8 cellular contexts compared by ENCODE assay signal in the genomic region with DNA sequence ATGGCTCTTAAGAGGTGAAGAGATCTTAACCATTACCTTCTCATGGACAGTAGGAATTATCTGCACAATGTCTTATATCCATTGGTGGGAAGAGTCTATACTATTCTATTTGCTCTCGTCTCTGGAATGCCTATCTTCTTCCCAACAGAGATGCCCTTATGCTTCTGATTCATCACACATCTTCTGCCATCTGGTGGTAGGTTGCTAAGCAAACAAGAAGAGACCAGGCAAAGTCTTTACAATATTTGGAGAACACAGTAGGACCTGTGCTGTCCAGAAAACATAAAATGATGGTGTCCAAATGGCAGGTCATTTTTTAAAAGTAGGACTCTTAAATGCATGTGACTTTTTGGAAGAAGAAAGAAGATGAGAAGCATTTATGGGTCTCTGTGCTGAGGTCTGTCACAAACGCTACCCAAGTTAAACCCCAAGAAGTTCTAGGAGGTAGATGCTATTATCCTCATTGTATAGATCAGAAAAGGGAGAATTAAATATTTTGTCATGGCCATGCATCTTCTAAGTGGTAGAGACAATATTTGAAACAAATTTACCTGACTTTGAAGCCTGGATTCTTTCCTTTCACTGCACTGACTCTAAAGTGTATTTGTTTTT.
DNase-seq lines count a peak whose midpoint lies in the region; ATAC-seq, FAIRE-seq and TF ChIP-seq lines count a peak whose summit lies in the region.

No MANE protein-coding gene starts in this region.

- no peak overlapping the region for H2AFZ ChIP-seq in GM12878 (ENCODE audit: control insufficient read depth, low read depth, low read length)

- intact Hi-C loops in GM12878 (cut with micrococcal nuclease; ENCODE audit: unreplicated experiment): loop anchor here (1.0 kb wide), 1 partner anchor 88 kb away; no protein-coding TSS in a partner anchor
- intact Hi-C loops in CD8-positive, alpha-beta T cell (cut with DNase I, micrococcal nuclease): no loop called here

- SMC1A ChIA-PET in GM12878 (lab: Charles Lee; ENCODE audit: uncharacterized antibody, unreplicated experiment): no interaction called here

- no peaks in the 10 kb centered on the region for H3K36me3 Mint-ChIP-seq in activated naive CD8-positive, alpha-beta T cell treated with anti-CD3 and anti-CD28 coated beads, Interleukin-2, amount 50 U/mL, for 24 hours (ENCODE audit: low read depth)
- H3K36me3 Mint-ChIP-seq in CD8-positive, alpha-beta T cell: no peaks in the 10 kb centered on the region

- TF ChIP-seq POLR2A in GM12878 (IDR thresholded peaks at IDR 0.05; ENCODE audit: low read depth, low read length): no peak

- no peak overlapping the region for H3K9ac ChIP-seq in GM12878 (ENCODE audit: control insufficient read depth, insufficient read depth, low read length)

- CTCF ChIA-PET in GM12878 (lab: Yijun Ruan, JAX): interaction anchor here (1.0 kb wide), 1 partner anchor 69 kb away, joined by 5 read pairs; no protein-coding TSS in a partner anchor
- CTCF ChIA-PET in CD8-positive, alpha-beta T cell (lab: Charles Lee): no interaction called here

- H3K79me2 ChIP-seq in GM12878 (ENCODE audit: control insufficient read depth, insufficient read depth, low read length): no peaks in the 10 kb centered on the region

- no peaks in the 10 kb centered on the region for H3K36me3 ChIP-seq in GM12878 (ENCODE audit: control insufficient read depth in 2 of 2, insufficient read depth in 2 of 2, low read length in 1 of 2)
- H3K36me3 ChIP-seq in CD8-positive, alpha-beta T cell (ENCODE audit: insufficient read depth, low read length): no peaks in the 10 kb centered on the region

- no peaks in the 10 kb centered on the region for H3K4me1 ChIP-seq in GM12878 (ENCODE audit: control insufficient read depth, insufficient read depth, low read length)
- H3K4me1 ChIP-seq in CD8-positive, alpha-beta T cell (ENCODE audit: insufficient read depth, low read length): no peaks in the 10 kb centered on the region

- FAIRE-seq in GM12878 (lab: Jason Lieb, UNC): no peak

- ATAC-seq in GM18870 (IDR thresholded peaks at IDR 0.05; ENCODE audit: unreplicated experiment): peak; percentile 48
- ATAC-seq in GM12878: peak; percentile 82
- ATAC-seq in activated naive CD8-positive, alpha-beta T cell treated with anti-CD3 and anti-CD28 coated beads, Interleukin-2, amount 50 U/mL, for 24 hours: no peak
- ATAC-seq in CD8-positive, alpha-beta T cell: no peak

- H3K4me1 Mint-ChIP-seq in activated naive CD8-positive, alpha-beta T cell treated with anti-CD3 and anti-CD28 coated beads, Interleukin-2, amount 50 U/mL, for 24 hours: no peaks in the 10 kb centered on the region
- H3K4me1 Mint-ChIP-seq in CD8-positive, alpha-beta T cell (ENCODE audit: low read depth): no peaks in the 10 kb centered on the region

- H3K4me3 Mint-ChIP-seq in activated naive CD8-positive, alpha-beta T cell treated with anti-CD3 and anti-CD28 coated beads, Interleukin-2, amount 50 U/mL, for 24 hours: no peak overlapping the region
- no peak overlapping the region for H3K4me3 Mint-ChIP-seq in CD8-positive, alpha-beta T cell

- in situ Hi-C loops in GM12878 (cut with MboI): no loop called here

- no peaks in the 10 kb centered on the region for H4K20me1 ChIP-seq in GM12878 (ENCODE audit: control insufficient read depth, insufficient read depth)

- RAD21 ChIA-PET in GM12878 (lab: Charles Lee; ENCODE audit: unreplicated experiment): no interaction called here

- no peak for TF ChIP-seq EP300 in GM12878 (IDR thresholded peaks at IDR 0.05; ENCODE audit: borderline replicate concordance in 1 of 2, control insufficient read depth in 1 of 2, low read depth in 2 of 2, low read length in 2 of 2)

- H3K4me3 ChIP-seq in GM12878: no peak overlapping the region
- H3K4me3 ChIP-seq in CD8-positive, alpha-beta T cell (ENCODE audit: low read depth, low read length): no peak overlapping the region

- H3K27me3 ChIP-seq in GM12878 (replicated peaks in 1 of 2; ENCODE audit: control insufficient read depth in 2 of 2, insufficient read depth in 2 of 2, low read length in 1 of 2): no peaks in the 10 kb centered on the region
- H3K27me3 ChIP-seq in CD8-positive, alpha-beta T cell (ENCODE audit: insufficient read depth, low read length): no peaks in the 10 kb centered on the region

- peaks cover 2% of the 10 kb centered on the region for H3K27me3 Mint-ChIP-seq in activated naive CD8-positive, alpha-beta T cell treated with anti-CD3 and anti-CD28 coated beads, Interleukin-2, amount 50 U/mL, for 24 hours
- H3K27me3 Mint-ChIP-seq in CD8-positive, alpha-beta T cell (ENCODE audit: low read depth): peaks cover 10% of the 10 kb centered on the region

- no peaks in the 10 kb centered on the region for H3K9me3 Mint-ChIP-seq in activated naive CD8-positive, alpha-beta T cell treated with anti-CD3 and anti-CD28 coated beads, Interleukin-2, amount 50 U/mL, for 24 hours
- H3K9me3 Mint-ChIP-seq in CD8-positive, alpha-beta T cell: no peaks in the 10 kb centered on the region

- POLR2A ChIA-PET in GM12878 (lab: Charles Lee): no interaction called here
- POLR2A ChIA-PET in CD8-positive, alpha-beta T cell (lab: Charles Lee): no interaction called here

- H3K27ac Mint-ChIP-seq in activated naive CD8-positive, alpha-beta T cell treated with anti-CD3 and anti-CD28 coated beads, Interleukin-2, amount 50 U/mL, for 24 hours: no peak overlapping the region
- H3K27ac Mint-ChIP-seq in CD8-positive, alpha-beta T cell: no peak overlapping the region

- 47% methylated on average over 2 of the region's 2 CpGs for WGBS in GM12878 (ENCODE audit: insufficient coverage, insufficient replicate concordance, low lambda C conversion rate, missing lambda C conversion rate)

- no TSS peak for BruUV-seq in GM12878 (replicated peaks; lab: Mats Ljungman, UMichigan)

- DNase-seq in A172 (ENCODE audit: low spot score): peak; percentile 33
- peak; percentile 56 for DNase-seq in NCI-H1694 treated with DMSO at 0.1 percent for 48 hours (lab: John Stamatoyannopoulos, UW)
- no peak for DNase-seq in GM12878 (ENCODE audit: low read depth, low spot score)
- no peak for DNase-seq in T-helper 1 cell
- no peak for DNase-seq in activated naive CD4-positive, alpha-beta T cell treated with anti-CD3 and anti-CD28 coated beads, Interleukin-2, amount 50 U/mL, for 16 hours
- DNase-seq in activated naive CD8-positive, alpha-beta T cell treated with anti-CD3 and anti-CD28 coated beads, Interleukin-2, amount 50 U/mL, for 24 hours: no peak
- no peak for DNase-seq in CD8-positive, alpha-beta T cell

- no peak overlapping the region for H3K4me2 ChIP-seq in GM12878 (ENCODE audit: control insufficient read depth, insufficient read depth)

- no peaks in the 10 kb centered on the region for H3K9me3 ChIP-seq in GM12878 (replicated peaks; ENCODE audit: control insufficient read depth, insufficient read depth, low read length)
- no peaks in the 10 kb centered on the region for H3K9me3 ChIP-seq in CD8-positive, alpha-beta T cell (ENCODE audit: low read length)

- TF ChIP-seq RAD21 in GM12878 (IDR thresholded peaks at IDR 0.05; ENCODE audit: insufficient read depth, low read depth, low read length): peak; percentile 50

- TF ChIP-seq CTCF in GM12878 (IDR thresholded peaks at IDR 0.05 in 2 of 3, conservative IDR thresholded peaks at IDR 0.05 in 1 of 3; ENCODE audit: control insufficient read depth in 2 of 3, extremely low read depth in 1 of 3, insufficient read depth in 1 of 3, low read depth in 3 of 3, low read length in 3 of 3): peak; percentile 46 to 49 (median 47); a peak in 5 of 6 replicates
- TF ChIP-seq CTCF in CD8-positive, alpha-beta T cell (IDR thresholded peaks at IDR 0.05): no peak

- H3K27ac ChIP-seq in GM12878 (ENCODE audit: control insufficient read depth, insufficient read depth): no peak overlapping the region
- H3K27ac ChIP-seq in CD8-positive, alpha-beta T cell (ENCODE audit: low read depth, low read length): no peak overlapping the region

TF ChIP-seq in GM12878, 131 proteins besides CTCF, POLR2A, EP300 and RAD21:
- no peak for TF ChIP-seq RBBP5 (conservative IDR thresholded peaks at IDR 0.05)
- TF ChIP-seq ZNF622 (IDR thresholded peaks at IDR 0.05): no peak
- no peak for TF ChIP-seq YBX1 (IDR thresholded peaks at IDR 0.05)
- TF ChIP-seq SMAD5 (IDR thresholded peaks at IDR 0.05; ENCODE audit: low read depth): no peak
- TF ChIP-seq ZSCAN29 (IDR thresholded peaks at IDR 0.05): no peak
- TF ChIP-seq SMC3 (IDR thresholded peaks at IDR 0.05; ENCODE audit: borderline replicate concordance, low read length): peak; percentile 27; the same call in 1 of the 2 replicates
- no peak for TF ChIP-seq BCL11A (IDR thresholded peaks at IDR 0.05; ENCODE audit: low read depth, low read length)

Comparison
In these comparisons a context has a peak if more than half of its experiments do, and no peak if none do; other contexts are left out.
1. DNase-seq: peak in A172 (single experiment) and NCI-H1694 treated with DMSO at 0.1 percent for 48 hours (single experiment); none in GM12878 (single experiment), T-helper 1 cell (0 of 5), activated naive CD4-positive, alpha-beta T cell treated with anti-CD3 and anti-CD28 coated beads, Interleukin-2, amount 50 U/mL, for 16 hours (single experiment), activated naive CD8-positive, alpha-beta T cell treated with anti-CD3 and anti-CD28 coated beads, Interleukin-2, amount 50 U/mL, for 24 hours (single experiment) and CD8-positive, alpha-beta T cell (0 of 7).
2. ATAC-seq: peak in GM18870 (single experiment) and GM12878 (single experiment); none in activated naive CD8-positive, alpha-beta T cell treated with anti-CD3 and anti-CD28 coated beads, Interleukin-2, amount 50 U/mL, for 24 hours (single experiment) and CD8-positive, alpha-beta T cell (single experiment).